In genomic region chr3:129312671-129313414, GRCh38 we compare ENCODE assay signal across 1 cellular context.
A peak's percentile ranks its signal among the peaks of the same experiment; 100 is the strongest.
TF ChIP-seq lines count a peak whose summit lies in the region.

No MANE protein-coding gene starts in this region.

TF ChIP-seq in GM12878, 131 proteins besides CTCF, POLR2A, EP300 and RAD21 (continued from another document):
- 0 out of 2 replicates have a peak, but pooled peaks have one; percentile 25 for TF ChIP-seq PAX5 (IDR thresholded peaks at IDR 0.05; ENCODE audit: borderline replicate concordance, low read depth, low read length)
- no peak for TF ChIP-seq IRF5 (IDR thresholded peaks at IDR 0.05; ENCODE audit: borderline replicate concordance)
- no peak for TF ChIP-seq KAT2A (conservative IDR thresholded peaks at IDR 0.05; ENCODE audit: control insufficient read depth, low read depth, low read length)
- peak; percentile 5 for TF ChIP-seq USF1 (IDR thresholded peaks at IDR 0.05; ENCODE audit: borderline replicate concordance, extremely low read length, insufficient read depth, low read depth, low read length)
